Comparison of ENCODE assay signal across 8 cellular contexts in the genomic region with DNA sequence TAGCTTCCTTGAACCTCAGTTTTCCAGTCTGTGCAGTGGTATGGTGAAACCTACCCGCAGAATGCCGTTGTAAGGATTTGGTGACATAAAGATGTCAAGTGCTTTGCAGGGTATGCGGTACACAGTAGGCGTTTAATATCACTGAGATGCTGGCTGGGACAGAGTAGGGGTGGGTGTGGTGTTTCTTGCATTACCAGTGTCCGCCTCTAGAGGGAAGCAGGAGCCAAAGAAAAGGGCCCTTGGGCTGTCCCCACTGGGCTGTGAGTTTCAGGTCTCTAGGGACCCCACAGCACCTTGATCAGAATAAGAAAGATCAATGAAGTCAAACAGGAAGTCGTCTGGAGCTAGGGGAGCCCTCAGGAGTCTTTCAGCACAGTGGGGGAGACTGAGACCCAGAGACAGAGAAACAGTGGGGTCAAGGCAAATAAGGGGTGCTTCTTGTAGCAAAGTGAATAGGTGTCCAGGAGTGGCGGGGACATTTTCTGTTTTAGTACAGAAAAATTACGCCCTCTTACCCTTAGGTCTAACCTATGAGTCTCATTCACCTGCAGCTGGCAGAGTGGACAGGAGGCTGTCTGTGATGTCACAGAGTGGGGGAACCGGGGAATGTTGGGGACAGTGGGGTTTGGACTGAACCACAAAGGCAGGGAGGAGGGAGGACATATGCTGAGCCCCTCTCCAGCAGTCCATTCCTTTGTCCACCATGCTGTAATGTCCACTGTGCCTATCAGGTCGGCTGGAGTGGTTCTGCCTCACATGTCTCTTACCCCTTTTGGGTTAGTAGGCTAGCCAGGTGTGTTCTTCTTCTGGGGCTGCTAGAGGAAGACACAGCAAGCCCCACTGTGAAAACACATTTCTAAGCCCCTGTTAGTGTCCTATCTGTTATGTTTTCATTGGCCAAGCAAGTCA. TPM values are rescaled to one million over a fixed set of nuclear protein-coding genes. Genes with fewer than 3 reads are reported as not detected.
DNase-seq lines count a peak whose midpoint lies in the region; ATAC-seq, FAIRE-seq and TF ChIP-seq lines count a peak whose summit lies in the region.

No MANE protein-coding gene starts in this region.

- H3K4me1 ChIP-seq in CD4-positive, CD25-positive, alpha-beta regulatory T cell (ENCODE audit: control insufficient read depth, insufficient read depth, low read length, poor library complexity, severe bottlenecking) = no peaks in the 10 kb centered on the region
- no peaks in the 10 kb centered on the region for H3K4me1 ChIP-seq in astrocyte (ENCODE audit: insufficient read depth, low read length)

- peak; percentile 84 for TF ChIP-seq CTCF in astrocyte (IDR thresholded peaks at IDR 0.05; ENCODE audit: insufficient read depth, low read depth, low read length)

- no peaks in the 10 kb centered on the region for H3K9me3 ChIP-seq in CD4-positive, CD25-positive, alpha-beta regulatory T cell (ENCODE audit: control insufficient read depth in 2 of 2, low read length in 2 of 2)
- no peaks in the 10 kb centered on the region for H3K9me3 ChIP-seq in astrocyte (ENCODE audit: insufficient read depth, low read depth, low read length)

- H3K27me3 Mint-ChIP-seq in CD4-positive, CD25-positive, alpha-beta regulatory T cell = peaks cover 26% of the 10 kb centered on the region
- peaks cover 6% of the 10 kb centered on the region for H3K27me3 Mint-ChIP-seq in astrocyte (ENCODE audit: low read depth, unreplicated experiment)

- H3K4me3 Mint-ChIP-seq in CD4-positive, CD25-positive, alpha-beta regulatory T cell = no peak overlapping the region
- H3K4me3 Mint-ChIP-seq in astrocyte (ENCODE audit: unreplicated experiment) = no peak overlapping the region

- H3K27me3 ChIP-seq in CD4-positive, CD25-positive, alpha-beta regulatory T cell (ENCODE audit: control insufficient read depth, insufficient read depth, low read length) = peaks cover 7% of the 10 kb centered on the region
- H3K27me3 ChIP-seq in astrocyte (ENCODE audit: insufficient read depth, low read length) = peaks cover 17% of the 10 kb centered on the region

- no peak overlapping the region for H3K27ac ChIP-seq in CD4-positive, CD25-positive, alpha-beta regulatory T cell (ENCODE audit: insufficient read depth, low read length, poor library complexity, severe bottlenecking)
- no peak overlapping the region for H3K27ac ChIP-seq in astrocyte (ENCODE audit: low read depth, low read length)

- peak; percentile 77 to 79 for ATAC-seq in CD4-positive, CD25-positive, alpha-beta regulatory T cell (ENCODE audit: low read depth in 2 of 2)
- no peak for ATAC-seq in GM19328 (IDR thresholded peaks at IDR 0.05; ENCODE audit: unreplicated experiment)

- no peaks in the 10 kb centered on the region for H3K9me3 Mint-ChIP-seq in CD4-positive, CD25-positive, alpha-beta regulatory T cell
- peaks cover 3% of the 10 kb centered on the region for H3K9me3 Mint-ChIP-seq in astrocyte (ENCODE audit: unreplicated experiment)

- H3K36me3 Mint-ChIP-seq in CD4-positive, CD25-positive, alpha-beta regulatory T cell = peaks cover 8% of the 10 kb centered on the region
- H3K36me3 Mint-ChIP-seq in astrocyte (ENCODE audit: low read depth, unreplicated experiment) = no peaks in the 10 kb centered on the region

- no peaks in the 10 kb centered on the region for H3K36me3 ChIP-seq in CD4-positive, CD25-positive, alpha-beta regulatory T cell (ENCODE audit: control insufficient read depth, insufficient read depth, low read length)
- H3K36me3 ChIP-seq in astrocyte (ENCODE audit: insufficient read depth, low read length) = no peaks in the 10 kb centered on the region

- H2AFZ ChIP-seq in astrocyte (ENCODE audit: low read depth, low read length) = no peak overlapping the region

- H3K4me3 ChIP-seq in CD4-positive, CD25-positive, alpha-beta regulatory T cell (ENCODE audit: low read depth, low read length) = no peak overlapping the region
- no peak overlapping the region for H3K4me3 ChIP-seq in astrocyte (ENCODE audit: insufficient read depth, low read depth, low read length)

- H3K9ac ChIP-seq in astrocyte (ENCODE audit: low read length) = no peak overlapping the region

- FAIRE-seq in GM19239 (lab: Jason Lieb, UNC) (peak; percentile 55), astrocyte (lab: Jason Lieb, UNC) (no peak)

- no peak overlapping the region for H3K4me2 ChIP-seq in astrocyte (ENCODE audit: low read length)

- peak; percentile 37 to 58 (median 50) for DNase-seq in CD4-positive, CD25-positive, alpha-beta regulatory T cell
- DNase-seq in GM19239 (ENCODE audit: insufficient read length, low spot score) (peak; percentile 67), HPDE6-E6E7 (ENCODE audit: extremely low spot score) (peak; percentile 83), T-helper 1 cell (peak; percentile 16 to 53 (median 45)), astrocyte (ENCODE audit: low read depth) (no peak), iPS-NIHi11 (ENCODE audit: low spot score) (peak; percentile 91)
- peak; percentile 72 to 74 for DNase-seq in stimulated activated CD4-positive, alpha-beta T cell treated with anti-CD3 and anti-CD28 coated beads, Interleukin-2, amount 100 ng/mL, for 24 hours

- no peaks in the 10 kb centered on the region for H3K79me2 ChIP-seq in astrocyte (ENCODE audit: insufficient read depth, low read length)

- no peaks in the 10 kb centered on the region for H4K20me1 ChIP-seq in astrocyte (ENCODE audit: insufficient read depth, low read length)

- H3K27ac Mint-ChIP-seq in CD4-positive, CD25-positive, alpha-beta regulatory T cell = no peak overlapping the region
- H3K27ac Mint-ChIP-seq in astrocyte (ENCODE audit: unreplicated experiment) = peak overlapping the region; percentile 47

- peaks cover 0 to 5% (median 0%) of the 10 kb centered on the region in 4 donors for H3K4me1 Mint-ChIP-seq in CD4-positive, CD25-positive, alpha-beta regulatory T cell
- H3K4me1 Mint-ChIP-seq in astrocyte (ENCODE audit: low read depth, unreplicated experiment) = peaks cover 4% of the 10 kb centered on the region

RNA-seq across cellular contexts. Expression of a gene that starts 4.7 kb away (rescaled TPM):
- not detected for total RNA-seq in CD4-positive, CD25-positive, alpha-beta regulatory T cell
- polyA plus RNA-seq in CD4-positive, CD25-positive, alpha-beta regulatory T cell = not detected
- not detected in 2 replicates for total RNA-seq in astrocyte

RNA-seq across cellular contexts. Expression of a gene that starts 19.7 kb away (rescaled TPM):
- not detected for total RNA-seq in CD4-positive, CD25-positive, alpha-beta regulatory T cell
- polyA plus RNA-seq in CD4-positive, CD25-positive, alpha-beta regulatory T cell = not detected
- not detected in 2 replicates for total RNA-seq in astrocyte

RNA-seq across cellular contexts. Expression of a gene that starts 51.2 kb away (rescaled TPM):
- total RNA-seq in CD4-positive, CD25-positive, alpha-beta regulatory T cell = 10.7 TPM
- 10 to 100 TPM in 1 of 4 donors, 1 to 10 TPM in 3; 6.5 to 10.1 (median 8.0) TPM for polyA plus RNA-seq in CD4-positive, CD25-positive, alpha-beta regulatory T cell
- total RNA-seq in astrocyte = 11.5 and 12.7 TPM in 2 replicates
